1 cellular context compared by ENCODE assay signal in genomic region chr2:234298916-234299315, GRCh38.
TF ChIP-seq lines count a peak whose summit lies in the region.

No MANE protein-coding gene starts in this region.

TF ChIP-seq in WTC11, 78 proteins besides CTCF, POLR2A, EP300 and RAD21:
- TF ChIP-seq ZNF281 (CRISPR knock-in tag; IDR thresholded peaks at IDR 0.05) = no peak
- no peak for TF ChIP-seq HMGA2 (CRISPR knock-in tag; IDR thresholded peaks at IDR 0.05)
- no peak for TF ChIP-seq TEAD4 (CRISPR knock-in tag; IDR thresholded peaks at IDR 0.05)
- TF ChIP-seq NR2C2 (CRISPR knock-in tag; IDR thresholded peaks at IDR 0.05) = no peak
- TF ChIP-seq E2F1 (CRISPR knock-in tag; IDR thresholded peaks at IDR 0.05) = no peak
- TF ChIP-seq ZNF423 (CRISPR knock-in tag; IDR thresholded peaks at IDR 0.05) = no peak
- TF ChIP-seq GTF2I (CRISPR knock-in tag; conservative IDR thresholded peaks at IDR 0.05) = no peak
- TF ChIP-seq, protein P1, sequence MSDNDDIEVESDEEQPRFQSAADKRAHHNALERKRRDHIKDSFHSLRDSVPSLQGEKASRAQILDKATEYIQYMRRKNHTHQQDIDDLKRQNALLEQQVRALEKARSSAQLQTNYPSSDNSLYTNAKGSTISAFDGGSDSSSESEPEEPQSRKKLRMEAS (CRISPR knock-in tag; IDR thresholded peaks at IDR 0.05) = no peak
- TF ChIP-seq, protein P2, sequence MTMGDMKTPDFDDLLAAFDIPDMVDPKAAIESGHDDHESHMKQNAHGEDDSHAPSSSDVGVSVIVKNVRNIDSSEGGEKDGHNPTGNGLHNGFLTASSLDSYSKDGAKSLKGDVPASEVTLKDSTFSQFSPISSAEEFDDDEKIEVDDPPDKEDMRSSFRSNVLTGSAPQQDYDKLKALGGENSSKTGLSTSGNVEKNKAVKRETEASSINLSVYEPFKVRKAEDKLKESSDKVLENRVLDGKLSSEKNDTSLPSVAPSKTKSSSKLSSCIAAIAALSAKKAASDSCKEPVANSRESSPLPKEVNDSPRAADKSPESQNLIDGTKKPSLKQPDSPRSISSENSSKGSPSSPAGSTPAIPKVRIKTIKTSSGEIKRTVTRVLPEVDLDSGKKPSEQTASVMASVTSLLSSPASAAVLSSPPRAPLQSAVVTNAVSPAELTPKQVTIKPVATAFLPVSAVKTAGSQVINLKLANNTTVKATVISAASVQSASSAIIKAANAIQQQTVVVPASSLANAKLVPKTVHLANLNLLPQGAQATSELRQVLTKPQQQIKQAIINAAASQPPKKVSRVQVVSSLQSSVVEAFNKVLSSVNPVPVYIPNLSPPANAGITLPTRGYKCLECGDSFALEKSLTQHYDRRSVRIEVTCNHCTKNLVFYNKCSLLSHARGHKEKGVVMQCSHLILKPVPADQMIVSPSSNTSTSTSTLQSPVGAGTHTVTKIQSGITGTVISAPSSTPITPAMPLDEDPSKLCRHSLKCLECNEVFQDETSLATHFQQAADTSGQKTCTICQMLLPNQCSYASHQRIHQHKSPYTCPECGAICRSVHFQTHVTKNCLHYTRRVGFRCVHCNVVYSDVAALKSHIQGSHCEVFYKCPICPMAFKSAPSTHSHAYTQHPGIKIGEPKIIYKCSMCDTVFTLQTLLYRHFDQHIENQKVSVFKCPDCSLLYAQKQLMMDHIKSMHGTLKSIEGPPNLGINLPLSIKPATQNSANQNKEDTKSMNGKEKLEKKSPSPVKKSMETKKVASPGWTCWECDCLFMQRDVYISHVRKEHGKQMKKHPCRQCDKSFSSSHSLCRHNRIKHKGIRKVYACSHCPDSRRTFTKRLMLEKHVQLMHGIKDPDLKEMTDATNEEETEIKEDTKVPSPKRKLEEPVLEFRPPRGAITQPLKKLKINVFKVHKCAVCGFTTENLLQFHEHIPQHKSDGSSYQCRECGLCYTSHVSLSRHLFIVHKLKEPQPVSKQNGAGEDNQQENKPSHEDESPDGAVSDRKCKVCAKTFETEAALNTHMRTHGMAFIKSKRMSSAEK (CRISPR knock-in tag; IDR thresholded peaks at IDR 0.05; ENCODE audit: borderline replicate concordance) = no peak
- TF ChIP-seq NR3C1 (CRISPR knock-in tag; conservative IDR thresholded peaks at IDR 0.05; ENCODE audit: low read depth) = no peak
- TF ChIP-seq TCF7 (CRISPR knock-in tag; IDR thresholded peaks at IDR 0.05; ENCODE audit: low read depth) = no peak
- TF ChIP-seq, protein P3, sequence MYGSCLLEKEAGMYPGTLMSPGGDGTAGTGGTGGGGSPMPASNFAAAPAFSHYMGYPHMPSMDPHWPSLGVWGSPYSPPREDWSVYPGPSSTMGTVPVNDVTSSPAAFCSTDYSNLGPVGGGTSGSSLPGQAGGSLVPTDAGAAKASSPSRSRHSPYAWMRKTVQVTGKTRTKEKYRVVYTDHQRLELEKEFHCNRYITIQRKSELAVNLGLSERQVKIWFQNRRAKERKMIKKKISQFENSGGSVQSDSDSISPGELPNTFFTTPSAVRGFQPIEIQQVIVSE (CRISPR knock-in tag; IDR thresholded peaks at IDR 0.05; ENCODE audit: borderline replicate concordance) = no peak
- TF ChIP-seq, protein P4, sequence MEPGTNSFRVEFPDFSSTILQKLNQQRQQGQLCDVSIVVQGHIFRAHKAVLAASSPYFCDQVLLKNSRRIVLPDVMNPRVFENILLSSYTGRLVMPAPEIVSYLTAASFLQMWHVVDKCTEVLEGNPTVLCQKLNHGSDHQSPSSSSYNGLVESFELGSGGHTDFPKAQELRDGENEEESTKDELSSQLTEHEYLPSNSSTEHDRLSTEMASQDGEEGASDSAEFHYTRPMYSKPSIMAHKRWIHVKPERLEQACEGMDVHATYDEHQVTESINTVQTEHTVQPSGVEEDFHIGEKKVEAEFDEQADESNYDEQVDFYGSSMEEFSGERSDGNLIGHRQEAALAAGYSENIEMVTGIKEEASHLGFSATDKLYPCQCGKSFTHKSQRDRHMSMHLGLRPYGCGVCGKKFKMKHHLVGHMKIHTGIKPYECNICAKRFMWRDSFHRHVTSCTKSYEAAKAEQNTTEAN (CRISPR knock-in tag; IDR thresholded peaks at IDR 0.05) = no peak
TF ChIP-seq in WTC11: peak in this region for 0.
